Comparison of ENCODE assay signal across 8 cellular contexts in genomic region chr12:7189398-7190267, GRCh38. TPM values are rescaled to one million over a fixed set of nuclear protein-coding genes. Genes with fewer than 3 reads are reported as not detected.
DNase-seq lines count a peak whose midpoint lies in the region; ATAC-seq and FAIRE-seq lines count a peak whose summit lies in the region.

Gene PEX5 (plus strand): TSS chr12:7189686. CDS start chr12:7190378, 692 bp downstream.

- ATAC-seq in GM21367 (IDR thresholded peaks at IDR 0.05; ENCODE audit: unreplicated experiment): peak; percentile 93

- peak within 1 kb of the TSS; percentile 92 for H3K9ac ChIP-seq in NT2/D1 (ENCODE audit: insufficient read length, low read depth)
- H3K9ac ChIP-seq in endocrine pancreas (ENCODE audit: control insufficient read depth, insufficient read depth, low read length): peak within 1 kb of the TSS; percentile 100
- peak within 1 kb of the TSS; percentile 81 for H3K9ac ChIP-seq in mesendoderm (ENCODE audit: low read length)

- H3K79me2 ChIP-seq in mesendoderm (ENCODE audit: control insufficient read depth, insufficient read depth, low read length): no peaks in the 10 kb centered on the region

- H3K27me3 ChIP-seq in NT2/D1 (ENCODE audit: insufficient read depth, insufficient read length): no peaks in the 10 kb centered on the region
- no peaks in the 10 kb centered on the region for H3K27me3 ChIP-seq in endocrine pancreas (ENCODE audit: control insufficient read depth, insufficient read depth, low read length)
- no peaks in the 10 kb centered on the region for H3K27me3 ChIP-seq in mesendoderm (ENCODE audit: insufficient read depth, low read length, poor library complexity)

- H3K4me1 ChIP-seq in NT2/D1 (ENCODE audit: insufficient read depth, insufficient read length) (peaks cover 7% of the 10 kb centered on the region), endocrine pancreas (ENCODE audit: control insufficient read depth, insufficient read depth, low read length) (peaks cover 5% of the 10 kb centered on the region), mesendoderm (ENCODE audit: control insufficient read depth, low read depth, low read length) (peaks cover 4% of the 10 kb centered on the region)

- no peaks in the 10 kb centered on the region for H3K79me1 ChIP-seq in mesendoderm (ENCODE audit: low read length)

- H3K18ac ChIP-seq in mesendoderm (ENCODE audit: low read length): peak within 1 kb of the TSS; percentile 78

- WGBS in mesendoderm (ENCODE audit: extremely low coverage, insufficient coverage, low lambda C conversion rate): no CpG with 5 or more reads among the region's 68 CpGs

- H3K56ac ChIP-seq in mesendoderm (ENCODE audit: low read length): peak within 1 kb of the TSS; percentile 90

- DNase-seq in COR-L47 (lab: John Stamatoyannopoulos, UW) (peak; percentile 49), HTR-8/SVneo (ENCODE audit: insufficient read length, low spot score) (peak; percentile 95), NT2/D1 (ENCODE audit: low read depth, low spot score) (peak; percentile 100), mesendoderm (peak; percentile 98)
- DNase-seq in activated CD8-positive, alpha-beta memory T cell treated with anti-CD3 and anti-CD28 coated beads, Interleukin-2, amount 50 U/mL, for 1 hour (ENCODE audit: extremely low read depth): peak; percentile 43
- DNase-seq in stimulated activated CD8-positive, alpha-beta memory T cell treated with anti-CD3 and anti-CD28 coated beads, Interleukin-12 subunit alpha, Interleukin-12 subunit beta, amount 100 ng/mL, for 4 hours (ENCODE audit: low read depth): peak; percentile 73

- peak within 1 kb of the TSS; percentile 20 for H2BK5ac ChIP-seq in mesendoderm (ENCODE audit: low read length)

- H4K5ac ChIP-seq in mesendoderm (ENCODE audit: low read length): no peak within 1 kb of the TSS

- peaks cover 31% of the 10 kb centered on the region for H3K36me3 ChIP-seq in NT2/D1 (ENCODE audit: insufficient read depth, insufficient read length, low read length)
- no peaks in the 10 kb centered on the region for H3K36me3 ChIP-seq in endocrine pancreas (ENCODE audit: control insufficient read depth, insufficient read depth, low read length)
- no peaks in the 10 kb centered on the region for H3K36me3 ChIP-seq in mesendoderm (ENCODE audit: control insufficient read depth, insufficient read depth, low read length)

- H2BK15ac ChIP-seq in mesendoderm (replicated peaks; ENCODE audit: low read depth): no peak within 1 kb of the TSS

- H3K4me3 ChIP-seq in NT2/D1 (ENCODE audit: insufficient read length, low read depth) (peak within 1 kb of the TSS; percentile 96), endocrine pancreas (ENCODE audit: control insufficient read depth, insufficient read depth, low read length) (peak within 1 kb of the TSS; percentile 76), mesendoderm (ENCODE audit: low read length) (peak within 1 kb of the TSS; percentile 76)

- H2BK120ac ChIP-seq in mesendoderm (ENCODE audit: low read depth, low read length): no peak within 1 kb of the TSS

- H3K23ac ChIP-seq in mesendoderm (ENCODE audit: low read length): no peak within 1 kb of the TSS

- H3K4me2 ChIP-seq in mesendoderm (ENCODE audit: low read length): peak within 1 kb of the TSS; percentile 69

- no peak within 1 kb of the TSS for H3K27ac ChIP-seq in mesendoderm (ENCODE audit: low read depth, low read length)

- no peak within 1 kb of the TSS for H4K8ac ChIP-seq in mesendoderm (ENCODE audit: low read depth, low read length)

- H3K4ac ChIP-seq in mesendoderm (ENCODE audit: low read depth, low read length): peak within 1 kb of the TSS; percentile 48

- H3K9me3 ChIP-seq in NT2/D1 (ENCODE audit: insufficient read depth, low read length) (no peaks in the 10 kb centered on the region), endocrine pancreas (ENCODE audit: control insufficient read depth, low read length) (no peaks in the 10 kb centered on the region)

- FAIRE-seq in HTR-8/SVneo (lab: Jason Lieb, UNC): peak; percentile 44

- no peak within 1 kb of the TSS for H2AK5ac ChIP-seq in mesendoderm (ENCODE audit: low read length)

RNA-seq across cellular contexts. Expression of gene PEX5, which starts in this region (rescaled TPM):
- polyA plus RNA-seq in mesendoderm (2013, experiment 1 of 2): 16.2 TPM
- polyA plus RNA-seq in mesendoderm (2013, experiment 2 of 2): 15.7 TPM

Comparison
In these comparisons a context has a peak if more than half of its experiments do, and no peak if none do; other contexts are left out.
1. DNase-seq: peak in every context shown above with its lines; median percentile 100 in NT2/D1; 98 in mesendoderm; 95 in HTR-8/SVneo; 73 in stimulated activated CD8-positive, alpha-beta memory T cell treated with anti-CD3 and anti-CD28 coated beads, Interleukin-12 subunit alpha, Interleukin-12 subunit beta, amount 100 ng/mL, for 4 hours; 49 in COR-L47; 43 in activated CD8-positive, alpha-beta memory T cell treated with anti-CD3 and anti-CD28 coated beads, Interleukin-2, amount 50 U/mL, for 1 hour.